8 cellular contexts compared by ENCODE assay signal in genomic region chr1:77218477-77219165, GRCh38. TPM values are rescaled to one million over a fixed set of nuclear protein-coding genes. Genes with fewer than 3 reads are reported as not detected.
A peak's percentile ranks its signal among the peaks of the same experiment; 100 is the strongest.
DNase-seq lines count a peak whose midpoint lies in the region; ATAC-seq, FAIRE-seq and TF ChIP-seq lines count a peak whose summit lies in the region.

No MANE protein-coding gene starts in this region.

- peak overlapping the region; percentile 83 to 96 (median 93) for H3K4me3 ChIP-seq in fibroblast of lung (replicated peaks in 1 of 4; ENCODE audit: control extremely low read depth in 1 of 4, insufficient read depth in 1 of 4, low read depth in 3 of 4, low read length in 4 of 4)
- H3K4me3 ChIP-seq in neuron (ENCODE audit: low read length), result peak overlapping the region; percentile 96

- TF ChIP-seq CTCF in CD14-positive monocyte (IDR thresholded peaks at IDR 0.05), result no peak
- no peak for TF ChIP-seq CTCF in fibroblast of lung (conservative IDR thresholded peaks at IDR 0.05 in 1 of 2, IDR thresholded peaks at IDR 0.05 in 1 of 2; ENCODE audit: low read depth in 1 of 2, low read length in 2 of 2)

- H3K9ac ChIP-seq in fibroblast of lung (ENCODE audit: insufficient read depth, low read length), result peak overlapping the region; percentile 55

- H3K27me3 ChIP-seq in fibroblast of lung (ENCODE audit: control insufficient read depth, insufficient read depth, low read length) (no peaks in the 10 kb centered on the region), neuron (ENCODE audit: insufficient read depth, low read length) (no peaks in the 10 kb centered on the region)

- H3K36me3 Mint-ChIP-seq in CD14-positive monocyte, result peaks cover 4 to 5% of the 10 kb centered on the region in 2 donors
- H3K36me3 Mint-ChIP-seq in T-cell, result peaks cover 28% of the 10 kb centered on the region

- DNase-seq in CD14-positive monocyte (ENCODE audit: low spot score) (no peak), T-cell (no peak), fibroblast of lung (ENCODE audit: low read depth in 2 of 2) (peak in 1 of 2 donors; percentile 3), frontal cortex (ENCODE audit: low spot score in 2 of 2) (no peak), occipital lobe (lab: John Stamatoyannopoulos, UW) (no peak)

- H3K4me1 ChIP-seq in fibroblast of lung (ENCODE audit: control insufficient read depth, extremely low read depth, insufficient read depth, low read length) (no peaks in the 10 kb centered on the region), neuron (ENCODE audit: insufficient read depth, low read length) (peaks cover 19% of the 10 kb centered on the region)

- peak overlapping the region; percentile 88 for H3K4me2 ChIP-seq in fibroblast of lung (ENCODE audit: extremely low read depth, insufficient read depth, low read length)

- no peaks in the 10 kb centered on the region for H3K9me3 ChIP-seq in fibroblast of lung (ENCODE audit: control insufficient read depth, insufficient read depth, low read depth, low read length)
- peaks cover 2% of the 10 kb centered on the region for H3K9me3 ChIP-seq in neuron (ENCODE audit: low read length)

- peaks cover 16% of the 10 kb centered on the region for H3K4me1 Mint-ChIP-seq in CD14-positive monocyte
- H3K4me1 Mint-ChIP-seq in T-cell, result peaks cover 58 to 72% (median 59%) of the 10 kb centered on the region in 3 donors

- H3K79me2 ChIP-seq in fibroblast of lung (ENCODE audit: control insufficient read depth, insufficient read depth, low read length), result no peaks in the 10 kb centered on the region

- peak overlapping the region; percentile 72 for H3K27ac ChIP-seq in fibroblast of lung (ENCODE audit: insufficient read depth, low read length)

- H3K27me3 Mint-ChIP-seq in CD14-positive monocyte (ENCODE audit: low read depth in 3 of 3) (no peaks in the 10 kb centered on the region), T-cell (no peaks in the 10 kb centered on the region)

- no peaks in the 10 kb centered on the region for H4K20me1 ChIP-seq in fibroblast of lung (ENCODE audit: control insufficient read depth, extremely low read depth, insufficient read depth, low read length)

- POLR2A ChIA-PET in T-cell (lab: Charles Lee), result interaction anchor here in 1 of 2 donors (0.7 kb wide), 1 partner anchor 463 kb away, joined by 3 read pairs; no protein-coding TSS in a partner anchor

- peak overlapping the region; percentile 88 for H2AFZ ChIP-seq in fibroblast of lung (ENCODE audit: low read length)
- H2AFZ ChIP-seq in neuron (ENCODE audit: low read depth, low read length), result peak overlapping the region; percentile 93

- ATAC-seq in GM19328 (IDR thresholded peaks at IDR 0.05; ENCODE audit: unreplicated experiment) (peak; percentile 30), HG03342 (IDR thresholded peaks at IDR 0.05; ENCODE audit: unreplicated experiment) (peak; percentile 36), T-cell (replicated peaks in 1 of 4) (peak; percentile 51 to 57 (median 52))

- H3K27ac Mint-ChIP-seq in CD14-positive monocyte (peak overlapping the region; percentile 80 to 91 (median 89)), T-cell (peak overlapping the region; percentile 91 to 96)

- H3K9me3 Mint-ChIP-seq in CD14-positive monocyte (peaks cover 0 to 3% (median 2%) of the 10 kb centered on the region in 7 donors), T-cell (no peaks in the 10 kb centered on the region)

- no peak for FAIRE-seq in frontal cortex (lab: Jason Lieb, UNC)

- intact Hi-C loops in CD14-positive monocyte (cut with micrococcal nuclease), result loop anchor here in 1 of 2 donors (5.0 to 10.0 kb wide), 2 partner anchors 464 to 1144 kb away; partner anchors contain the start of genes ST6GALNAC3 and ZZZ3

- H3K4me3 Mint-ChIP-seq in CD14-positive monocyte (peak overlapping the region; percentile 91 to 98), T-cell (peak overlapping the region; percentile 96 to 97 (median 96))

- H3K36me3 ChIP-seq in fibroblast of lung (ENCODE audit: control insufficient read depth, insufficient read depth, low read length) (no peaks in the 10 kb centered on the region), neuron (ENCODE audit: insufficient read depth, low read length) (peaks cover 13% of the 10 kb centered on the region)

- CTCF ChIA-PET in T-cell (lab: Charles Lee), result no interaction called here

RNA-seq across cellular contexts. Expression of gene PIGK, which starts 0.6 kb away (rescaled TPM):
- polyA plus RNA-seq in CD14-positive monocyte (10 to 100 TPM; 19.4 to 24.7 TPM), fibroblast of lung (55.5 and 58.7 TPM in 2 replicates)
- total RNA-seq in T-cell (10 to 100 TPM; 17.9 to 23.9 (median 21.2) TPM), fibroblast of lung (38.5 and 55.7 TPM in 2 replicates), frontal cortex (26.5 TPM), occipital lobe (30.7 TPM)
- 31.1 and 33.3 TPM in 2 replicates for polyA plus RNA-seq in fibroblast of lung (2012)
- 4.2 and 6.0 TPM in 2 replicates for polyA minus RNA-seq in fibroblast of lung (ENCODE audit: low replicate concordance)
